ENCODE assay signal across 8 cellular contexts in genomic region chr16:67480833-67481560, GRCh38. TPM values are rescaled to one million over a fixed set of nuclear protein-coding genes. Genes with fewer than 3 reads are reported as not detected.
A peak's percentile ranks its signal among the peaks of the same experiment; 100 is the strongest.
DNase-seq lines count a peak whose midpoint lies in the region; ATAC-seq, FAIRE-seq and TF ChIP-seq lines count a peak whose summit lies in the region.

Gene ATP6V0D1, minus strand, starts transcription at chr16:67481157. Its CDS starts 71 bp downstream, at chr16:67481086.

- TF ChIP-seq CTCF in adrenal gland (IDR thresholded peaks at IDR 0.05) (peak; percentile 83 to 97 (median 89)), heart left ventricle (IDR thresholded peaks at IDR 0.05) (peak; percentile 80 to 98 (median 90)), upper lobe of left lung (IDR thresholded peaks at IDR 0.05) (peak; percentile 83 to 98 (median 96))

- peak within 1 kb of the TSS; percentile 93 to 99 (median 97) for H3K27ac ChIP-seq in adrenal gland
- peak within 1 kb of the TSS; percentile 49 to 95 (median 90) for H3K27ac ChIP-seq in heart left ventricle
- peak within 1 kb of the TSS; percentile 96 to 98 (median 98) for H3K27ac ChIP-seq in upper lobe of left lung

- H3K36me3 ChIP-seq in adrenal gland (replicated peaks in 1 of 2): peaks cover 0 to 8% of the 10 kb centered on the region in 2 donors
- peaks cover 0 to 20% (median 13%) of the 10 kb centered on the region in 9 donors for H3K36me3 ChIP-seq in heart left ventricle
- peaks cover 0 to 4% (median 0%) of the 10 kb centered on the region in 4 donors for H3K36me3 ChIP-seq in upper lobe of left lung

- H3K27ac Mint-ChIP-seq in T-cell: peak within 1 kb of the TSS; percentile 92 to 99

- peak within 1 kb of the TSS; percentile 93 to 97 (median 95) for H3K4me3 Mint-ChIP-seq in T-cell

- peak; percentile 77; the same call in 1 of the 2 replicates for TF ChIP-seq POLR2A in GM12892 (IDR thresholded peaks at IDR 0.05; ENCODE audit: low read depth, low read length)
- peak; percentile 76 to 92 for TF ChIP-seq POLR2A in adrenal gland (IDR thresholded peaks at IDR 0.05)
- peak in 1 of 2 donors; percentile 84 for TF ChIP-seq POLR2A in heart left ventricle (IDR thresholded peaks at IDR 0.05)
- peak in 3 of 4 donors; percentile 88 to 95 (median 90) for TF ChIP-seq POLR2A in upper lobe of left lung (IDR thresholded peaks at IDR 0.05)

- CTCF ChIA-PET in T-cell (lab: Charles Lee): interaction anchor here (0.6 to 3.0 kb wide), 25 partner anchors 8 to 746 kb away, joined by 3 to 27 read pairs (median 4); partner anchors contain the start of genes ACD (in 1 of the 2), CARMIL2 (in 1 of the 2), CTCF (in 1 of the 2) and RANBP10 (in 1 of the 2)

- peak in 1 of 4 donors; percentile 90 for TF ChIP-seq EP300 in upper lobe of left lung (IDR thresholded peaks at IDR 0.05)

- FAIRE-seq in GM12892 (lab: Jason Lieb, UNC): peak; percentile 92

- DNase-seq in GM12892 (ENCODE audit: insufficient read length) (peak; percentile 96), NCI-H1436 treated with DMSO at 0.1 percent for 48 hours (lab: John Stamatoyannopoulos, UW) (peak; percentile 82), T-cell (peak; percentile 96 to 99 (median 98)), adrenal gland (peak; percentile 98 to 99 (median 99)), heart left ventricle (peak; percentile 98 to 99 (median 99)), posterior cingulate gyrus (peak; percentile 95 to 99 (median 98)), upper lobe of left lung (peak; percentile 98 to 100)

- intact Hi-C loops in adrenal gland (cut with DNase I): loop anchor here in 1 of 2 donors (5.0 kb wide), 1 partner anchor 36 kb away; no protein-coding TSS in a partner anchor
- intact Hi-C loops in heart left ventricle (cut with DNase I): loop anchor here in 3 of 10 donors (5.0 kb wide), 1 partner anchor 36 kb away; no protein-coding TSS in a partner anchor
- intact Hi-C loops in posterior cingulate gyrus (cut with DNase I): loop anchor here (5.0 kb wide), 1 partner anchor 36 kb away; no protein-coding TSS in a partner anchor

- peaks cover 32 to 62% of the 10 kb centered on the region in 2 donors for H3K4me1 ChIP-seq in adrenal gland (replicated peaks in 1 of 2)
- H3K4me1 ChIP-seq in heart left ventricle: peaks cover 0 to 63% (median 37%) of the 10 kb centered on the region in 12 donors
- H3K4me1 ChIP-seq in upper lobe of left lung: peaks cover 47 to 64% (median 55%) of the 10 kb centered on the region in 4 donors

- WGBS in adrenal gland, 4 donors: 0 to 2% (median 0%) methylated on average over 33 to 57 of the region's 57 CpGs
- WGBS in heart left ventricle, 4 donors: 0 to 1% (median 0%) methylated on average over 20 to 57 of the region's 57 CpGs
- WGBS in upper lobe of left lung, 2 donors: 0 to 1% methylated on average over 16 to 26 of the region's 57 CpGs

- ATAC-seq in HG02852 (IDR thresholded peaks at IDR 0.05; ENCODE audit: unreplicated experiment): peak; percentile 89
- peak; percentile 89 to 95 (median 92) for ATAC-seq in T-cell (replicated peaks in 1 of 4)
- peak; percentile 95 to 97 (median 96) for ATAC-seq in heart left ventricle
- peak; percentile 97 for ATAC-seq in upper lobe of left lung (ENCODE audit: low FRiP score in 2 of 2)

- peaks cover 49 to 68% (median 54%) of the 10 kb centered on the region in 3 donors for H3K4me1 Mint-ChIP-seq in T-cell

- H3K27me3 ChIP-seq in adrenal gland (no peaks in the 10 kb centered on the region), heart left ventricle (no peaks in the 10 kb centered on the region), upper lobe of left lung (no peaks in the 10 kb centered on the region)

- H3K27me3 Mint-ChIP-seq in T-cell: no peaks in the 10 kb centered on the region

- H3K9me3 Mint-ChIP-seq in T-cell: no peaks in the 10 kb centered on the region

- H3K4me3 ChIP-seq in adrenal gland (peak within 1 kb of the TSS; percentile 67 to 96 (median 86)), heart left ventricle (peak within 1 kb of the TSS; percentile 74 to 99 (median 88)), upper lobe of left lung (peak within 1 kb of the TSS; percentile 78 to 94 (median 89))

- no peaks in the 10 kb centered on the region for H3K9me3 ChIP-seq in adrenal gland (replicated peaks in 1 of 3)
- no peaks in the 10 kb centered on the region for H3K9me3 ChIP-seq in heart left ventricle
- H3K9me3 ChIP-seq in upper lobe of left lung: no peaks in the 10 kb centered on the region

- POLR2A ChIA-PET in T-cell (lab: Charles Lee): interaction anchor here (1.0 to 2.6 kb wide), 3 partner anchors 33 to 179 kb away, joined by 3 to 8 read pairs (median 5); partner anchors contain the start of genes ACD (in 1 of the 2) and PARD6A (in 1 of the 2)

- peaks cover 9% of the 10 kb centered on the region for H3K36me3 Mint-ChIP-seq in T-cell

RNA-seq across cellular contexts. Expression of gene ATP6V0D1, which starts in this region (rescaled TPM):
- 35.2 TPM for polyA plus RNA-seq in GM12892 (2012; ENCODE audit: missing spikeins)
- total RNA-seq in T-cell (10 to 100 TPM; 41.5 to 49.6 (median 45.8) TPM), adrenal gland (100 to 1,000 TPM; 114 to 244 (median 168) TPM), heart left ventricle (100 to 1,000 TPM in 3 of 9 donors, 10 to 100 TPM in 6; 52.7 to 141 (median 68.5) TPM), upper lobe of left lung (100 to 1,000 TPM in 4 of 6 donors, 10 to 100 TPM in 2; 69.1 to 221 (median 147) TPM)
- polyA plus RNA-seq in adrenal gland (100 to 1,000 TPM in 1 of 3 donors, 10 to 100 TPM in 2; 24.1 to 186 (median 31.9) TPM), heart left ventricle (100 to 1,000 TPM in 1 of 2 donors, 10 to 100 TPM in 1; 18.6 to 104 TPM)

Comparison
In these comparisons a context has a peak if more than half of its experiments do, and no peak if none do; other contexts are left out.
1. Peak in every context shown above with its lines: DNase-seq, ATAC-seq, H3K4me3 ChIP-seq and H3K27ac ChIP-seq.